Comparison of ENCODE assay signal across 11 cellular contexts in the genomic region with DNA sequence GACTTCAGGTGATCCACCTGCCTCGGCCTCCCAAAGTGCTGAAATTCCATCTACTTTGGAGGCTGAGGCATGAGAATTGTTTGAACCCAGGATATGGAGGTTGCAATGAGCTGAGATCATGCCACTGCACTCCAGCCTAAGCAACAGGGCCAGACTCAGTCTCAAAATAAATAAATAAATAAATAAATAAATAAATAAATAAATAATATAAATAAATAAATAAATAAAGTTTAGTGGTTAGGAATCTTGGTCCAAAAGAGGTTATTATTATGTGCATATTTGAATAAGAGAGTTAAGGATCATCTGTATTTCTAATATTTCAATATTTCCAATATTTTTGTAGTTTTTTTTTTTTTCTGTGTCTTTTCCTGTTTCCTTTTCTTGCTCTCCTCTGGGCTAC.
"Had no signal": no experiment of that assay in that cellular context is flagged by ENCODE, and none has a peak within 500 bp of the region (broad histone marks: within the 10 kb centered on the region; RNA-seq: fewer than 3 reads in every experiment).

No MANE protein-coding gene starts in this region.

- ATAC-seq: GM23338, HCT116 had no signal

- H3K4me3 Mint-ChIP-seq: GM23338, H9, HFFc6 had no signal

- H3K9me3 Mint-ChIP-seq: GM23338, HFFc6 had no signal

- DNase-seq: GM23248, GOT3, H7, H9, HCEC 1CT, HFFc6 had no signal

- H3K9me3 ChIP-seq: HAP-1 had no signal

- H3K4me3 ChIP-seq: GM23248, GM23338, HAP-1 had no signal

- H3K27ac ChIP-seq: GM23248 had no signal

- FAIRE-seq: H1, H54 had no signal

- H3K36me3 ChIP-seq: HAP-1 had no signal

- H3K27ac Mint-ChIP-seq: GM23338, H9, HFFc6 had no signal

- H3K4me2 ChIP-seq: GM23338 had no signal
